In the genomic region with DNA sequence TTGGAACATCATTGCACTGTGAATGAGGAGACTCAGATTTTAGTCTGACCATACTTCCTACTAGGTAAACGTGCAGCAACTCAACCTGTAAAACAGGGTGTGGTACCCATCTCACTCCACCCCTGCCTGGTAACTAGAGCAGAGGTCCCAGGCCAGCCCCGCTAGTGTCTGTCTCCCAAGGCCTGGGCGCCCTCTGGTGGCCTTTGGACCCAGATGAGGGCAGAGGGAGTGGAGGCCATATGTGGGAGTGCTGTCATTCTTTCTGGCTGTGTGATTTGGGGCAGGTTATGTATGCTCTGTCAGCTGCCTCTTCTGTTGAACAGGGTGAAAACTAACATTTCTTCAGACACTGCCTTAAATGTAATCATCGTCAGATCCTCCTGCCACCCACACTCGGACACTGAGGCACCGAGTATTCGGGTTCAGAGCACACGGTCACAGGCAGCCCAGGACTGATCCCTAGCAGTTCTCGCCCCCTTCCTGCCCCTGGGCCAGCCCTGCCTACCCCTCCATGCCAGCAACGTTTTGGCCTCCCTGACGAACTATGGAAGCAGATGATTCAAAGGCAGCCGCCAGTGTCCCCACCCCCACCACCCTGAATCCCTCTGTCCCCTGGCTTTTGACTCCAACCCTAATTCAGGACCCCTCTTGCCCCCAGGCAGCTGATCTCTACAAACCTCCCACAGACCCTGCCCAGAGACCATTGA, we compare ENCODE assay signal across 8 cellular contexts.
A peak's percentile ranks its signal among the peaks of the same experiment; 100 is the strongest.
DNase-seq lines count a peak whose midpoint lies in the region; ATAC-seq, FAIRE-seq and TF ChIP-seq lines count a peak whose summit lies in the region.

No MANE protein-coding gene starts in this region.

- in situ Hi-C loops in G401 (cut with HindIII; ENCODE audit: low sequenced_read_pairs), result no loop called here

- FAIRE-seq in H54 (lab: Jason Lieb, UNC), result no peak
- no peak for FAIRE-seq in pancreas (lab: Jason Lieb, UNC)

- H3K9me3 ChIP-seq in SJSA1 (replicated peaks) (no peaks in the 10 kb centered on the region), gastroesophageal sphincter (no peaks in the 10 kb centered on the region), pancreas (no peaks in the 10 kb centered on the region), tibial nerve (no peaks in the 10 kb centered on the region)

- TF ChIP-seq EP300 in gastroesophageal sphincter (IDR thresholded peaks at IDR 0.05) (no peak), tibial nerve (IDR thresholded peaks at IDR 0.05) (no peak)

- peaks cover 14% of the 10 kb centered on the region; the same call in 1 of the 2 replicates for H3K27me3 ChIP-seq in SJSA1 (replicated peaks)
- peaks cover 30% of the 10 kb centered on the region for H3K27me3 ChIP-seq in gastroesophageal sphincter
- no peaks in the 10 kb centered on the region for H3K27me3 ChIP-seq in pancreas
- H3K27me3 ChIP-seq in tibial nerve, result peaks cover 0 to 15% of the 10 kb centered on the region in 2 donors

- H3K4me3 ChIP-seq in SJSA1 (no peak overlapping the region), gastroesophageal sphincter (no peak overlapping the region), pancreas (no peak overlapping the region), tibial nerve (no peak overlapping the region)

- H3K27ac ChIP-seq in SJSA1, result no peak overlapping the region
- H3K27ac ChIP-seq in gastroesophageal sphincter, result no peak overlapping the region
- H3K27ac ChIP-seq in pancreas, result no peak overlapping the region
- H3K27ac ChIP-seq in tibial nerve, result no peak overlapping the region

- no peaks in the 10 kb centered on the region for H3K36me3 ChIP-seq in SJSA1
- H3K36me3 ChIP-seq in gastroesophageal sphincter, result no peaks in the 10 kb centered on the region
- H3K36me3 ChIP-seq in pancreas, result no peaks in the 10 kb centered on the region
- H3K36me3 ChIP-seq in tibial nerve, result no peaks in the 10 kb centered on the region

- TF ChIP-seq CTCF in gastroesophageal sphincter (IDR thresholded peaks at IDR 0.05) (peak; percentile 64 to 90 (median 74)), pancreas (IDR thresholded peaks at IDR 0.05) (peak; percentile 61 to 74 (median 71)), tibial nerve (IDR thresholded peaks at IDR 0.05) (peak; percentile 67 to 86 (median 77))

- H3K4me1 ChIP-seq in SJSA1 (replicated peaks), result peaks cover 10% of the 10 kb centered on the region
- peaks cover 0 to 14% (median 7%) of the 10 kb centered on the region in 3 donors for H3K4me1 ChIP-seq in gastroesophageal sphincter
- H3K4me1 ChIP-seq in pancreas, result peaks cover 0 to 5% (median 0%) of the 10 kb centered on the region in 3 donors
- peaks cover 0 to 13% (median 5%) of the 10 kb centered on the region in 4 donors for H3K4me1 ChIP-seq in tibial nerve

- 6 to 20% methylated on average over 3 of the region's 12 CpGs for WGBS in gastroesophageal sphincter (ENCODE audit: low coverage in 1 of 2), 2 donors
- WGBS in pancreas, 2 donors, result 46 to 51% methylated on average over 12 of the region's 12 CpGs
- WGBS in tibial nerve, 2 donors, result 42 to 43% methylated on average over 11 to 12 of the region's 12 CpGs

- peak; percentile 88 for DNase-seq in G401 (ENCODE audit: low spot score)
- peak; percentile 83 for DNase-seq in H54 (ENCODE audit: insufficient read length, low spot score)
- peak; percentile 92 for DNase-seq in LoVo (ENCODE audit: low spot score)
- DNase-seq in SJSA1 (ENCODE audit: low read depth in 1 of 2, low spot score in 2 of 2), result peak; percentile 54 to 83
- DNase-seq in activated gamma-delta T cell treated with Interleukin-2 at 50 U/mL for 16 hours, result peak; percentile 88
- DNase-seq in pancreas, result peak; percentile 68 to 94 (median 82)
- peak; percentile 74 to 88 for DNase-seq in tibial nerve (ENCODE audit: low spot score in 2 of 2)

- TF ChIP-seq POLR2A in H54 (IDR thresholded peaks at IDR 0.05; ENCODE audit: low read depth, low read length) (no peak), gastroesophageal sphincter (IDR thresholded peaks at IDR 0.05) (no peak), tibial nerve (IDR thresholded peaks at IDR 0.05) (no peak)

- intact Hi-C loops in pancreas (cut with DNase I), result loop anchor here (5.0 to 10.0 kb wide), 4 partner anchors 40 to 377 kb away; no protein-coding TSS in a partner anchor

- ATAC-seq in gastroesophageal sphincter (peak; percentile 79), pancreas (peak; percentile 89 to 98 (median 94))
